13 cellular contexts compared by ENCODE assay signal in genomic region chr3:25863560-25863959, GRCh38.
DNase-seq lines count a peak whose midpoint lies in the region; ATAC-seq and TF ChIP-seq lines count a peak whose summit lies in the region.
"Had no signal": no experiment of that assay in that cellular context is flagged by ENCODE, and none has a peak within 500 bp of the region (broad histone marks: within the 10 kb centered on the region; RNA-seq: fewer than 3 reads in every experiment).

No MANE protein-coding gene starts in this region.

- H3K4me1 ChIP-seq in adrenal gland (replicated peaks in 1 of 2) = no peaks in the 10 kb centered on the region
- H3K4me1 ChIP-seq: SJCRH30 had no signal

- H3K36me3 ChIP-seq in adrenal gland (replicated peaks in 1 of 2) = no peaks in the 10 kb centered on the region
- H3K36me3 ChIP-seq: SJCRH30 had no signal

- ATAC-seq in GM21619 (IDR thresholded peaks at IDR 0.05; ENCODE audit: unreplicated experiment) (peak; percentile 30), HG02840 (IDR thresholded peaks at IDR 0.05; ENCODE audit: low FRiP score, unreplicated experiment) (no peak)

- intact Hi-C loops in adrenal gland (cut with DNase I) = no loop called here

- no peak overlapping the region for H3K27ac ChIP-seq in adrenal gland
- H3K27ac ChIP-seq: SJCRH30 had no signal

- no peak for TF ChIP-seq POLR2A in adrenal gland (IDR thresholded peaks at IDR 0.05)

- H3K4me3 ChIP-seq in fibroblast of mammary gland (ENCODE audit: control insufficient read depth, low read depth, low read length) (no peak overlapping the region), adrenal gland (no peak overlapping the region)
- H3K4me3 ChIP-seq: SJCRH30 had no signal

- H3K9me3 ChIP-seq in adrenal gland (replicated peaks in 1 of 3) = no peaks in the 10 kb centered on the region

- peak; percentile 35; the same call in 1 of the 3 replicates for TF ChIP-seq CTCF in GM12872 (IDR thresholded peaks at IDR 0.05; ENCODE audit: insufficient read depth, low read depth, low read length)
- peak; percentile 12 for TF ChIP-seq CTCF in fibroblast of mammary gland (conservative IDR thresholded peaks at IDR 0.05; ENCODE audit: control insufficient read depth, insufficient read depth, low read depth, low read length)
- TF ChIP-seq CTCF in adrenal gland (IDR thresholded peaks at IDR 0.05) = no peak

- peak; percentile 3 for DNase-seq in NCI-H69 (lab: John Stamatoyannopoulos, UW)
- DNase-seq in fibroblast of mammary gland (ENCODE audit: low read depth) = no peak
- DNase-seq in adrenal gland = no peak
- DNase-seq in activated gamma-delta T cell (lab: John Stamatoyannopoulos, UW) = no peak
- no peak for DNase-seq in T-helper 9 cell
- DNase-seq: central memory CD4-positive, alpha-beta T cell; DMS79 treated with DMSO at 0.1 percent for 48 hours; head of caudate nucleus; NCI-H2029 treated with DMSO at 0.1 percent for 48 hours had no signal

- H3K27me3 ChIP-seq in adrenal gland = no peaks in the 10 kb centered on the region

Comparison
In these comparisons a context has a peak if more than half of its experiments do, and no peak if none do; other contexts are left out.
1. CTCF ChIP-seq: peak in GM12872 (single experiment) and fibroblast of mammary gland (single experiment); none in adrenal gland (0 of 6).